ENCODE assay signal across 25 cellular contexts in the genomic region with DNA sequence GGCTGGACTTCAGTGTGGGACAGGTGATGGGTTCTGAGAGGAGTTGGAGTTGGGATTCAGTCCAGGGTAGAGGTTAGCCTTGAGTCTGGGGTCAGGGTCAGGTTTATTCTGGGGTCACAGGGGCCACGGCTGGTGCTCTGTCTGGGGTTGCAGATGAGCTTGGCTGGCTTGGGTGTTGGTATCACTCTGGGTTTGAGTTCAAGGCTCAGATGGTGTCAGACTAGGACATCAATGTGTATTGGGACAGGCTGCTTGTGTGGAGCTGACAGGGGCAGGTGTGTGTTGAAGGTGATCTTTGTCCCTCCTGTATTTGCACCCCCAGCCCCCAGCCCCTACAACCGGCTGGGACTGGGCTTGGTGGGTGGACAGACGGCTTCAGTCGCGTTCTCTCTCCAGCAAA. TPM values are rescaled to one million over a fixed set of nuclear protein-coding genes. Genes with fewer than 3 reads are reported as not detected.
"Had no signal": no experiment of that assay in that cellular context is flagged by ENCODE, and none has a peak within 500 bp of the region (broad histone marks: within the 10 kb centered on the region; RNA-seq: fewer than 3 reads in every experiment).

No MANE protein-coding gene starts in this region.

- H3K4me1 ChIP-seq: colonic mucosa, parathyroid adenoma, right lobe of liver had no signal

- H3K27ac Mint-ChIP-seq: activated CD4-positive, alpha-beta memory T cell treated with anti-CD3 and anti-CD28 coated beads for 36 hours; activated CD4-positive, alpha-beta T cell treated with anti-CD3 and anti-CD28 coated beads for 36 hours; activated naive CD4-positive, alpha-beta T cell treated with anti-CD3 and anti-CD28 coated beads for 36 hours; T-helper 2 cell treated with Interferon-gamma antibody and Interleukin-4, amounts not matched to agents 5 μg/mL and 100 μg/mL, for 36 hours; WTC11 had no signal

- H3K9ac ChIP-seq: parathyroid adenoma had no signal

- H3K4me3 Mint-ChIP-seq: activated CD4-positive, alpha-beta memory T cell treated with anti-CD3 and anti-CD28 coated beads for 36 hours; activated CD4-positive, alpha-beta T cell treated with anti-CD3 and anti-CD28 coated beads for 36 hours; activated naive CD4-positive, alpha-beta T cell treated with anti-CD3 and anti-CD28 coated beads for 36 hours; activated naive CD8-positive, alpha-beta T cell treated with anti-CD3 and anti-CD28 coated beads, Interleukin-2, amount 50 U/mL, for 24 hours; T-helper 2 cell treated with Interferon-gamma antibody and Interleukin-4, amounts not matched to agents 5 μg/mL and 100 μg/mL, for 36 hours; WTC11 had no signal

- H2AFZ ChIP-seq: parathyroid adenoma had no signal

- H3K27ac ChIP-seq: brain microvascular endothelial cell, colonic mucosa, neutrophil, parathyroid adenoma, right lobe of liver had no signal

- H3K9me3 Mint-ChIP-seq: activated CD4-positive, alpha-beta memory T cell treated with anti-CD3 and anti-CD28 coated beads for 36 hours; activated naive CD4-positive, alpha-beta T cell treated with anti-CD3 and anti-CD28 coated beads for 36 hours; activated naive CD8-positive, alpha-beta T cell treated with anti-CD3 and anti-CD28 coated beads, Interleukin-2, amount 50 U/mL, for 24 hours; T-helper 2 cell treated with Interferon-gamma antibody and Interleukin-4, amounts not matched to agents 5 μg/mL and 100 μg/mL, for 36 hours; WTC11 had no signal

- H3K36me3 Mint-ChIP-seq: activated CD4-positive, alpha-beta memory T cell treated with anti-CD3 and anti-CD28 coated beads for 36 hours; WTC11 had no signal

- H3K79me2 ChIP-seq: parathyroid adenoma had no signal

- FAIRE-seq: endometrium, kidney had no signal

- H3K4me3 ChIP-seq: colonic mucosa, gastrocnemius medialis, heart left ventricle, lung, right lobe of liver, smooth muscle cell had no signal

- H3K36me3 ChIP-seq: brain microvascular endothelial cell, colonic mucosa, gastrocnemius medialis, heart left ventricle, neutrophil, right lobe of liver had no signal

- H3K9me3 ChIP-seq: colonic mucosa, gastrocnemius medialis, heart left ventricle, neutrophil, right lobe of liver had no signal

- H3K27me3 ChIP-seq: brain microvascular endothelial cell, colonic mucosa, gastrocnemius medialis, right lobe of liver had no signal

- DNase-seq: activated CD4-positive, alpha-beta memory T cell treated with anti-CD3 and anti-CD28 coated beads for 36 hours; activated CD4-positive, alpha-beta T cell treated with anti-CD3 and anti-CD28 coated beads for 36 hours; activated naive CD4-positive, alpha-beta T cell treated with anti-CD3 and anti-CD28 coated beads for 36 hours; activated naive CD8-positive, alpha-beta T cell treated with anti-CD3 and anti-CD28 coated beads, Interleukin-2, amount 50 U/mL, for 24 hours; activated T-cell treated with anti-CD3 and anti-CD28 coated beads for 4 hours; anterior cingulate cortex; brain microvascular endothelial cell; central memory CD4-positive, alpha-beta T cell; colonic mucosa; gastrocnemius medialis; heart left ventricle; right lobe of liver; stimulated activated CD4-positive, alpha-beta T cell treated with anti-CD3 and anti-CD28 coated beads, Interleukin-4, amount 100 ng/mL, for 1 hour had no signal

RNA-seq across cellular contexts. Expression of gene TMEM270, which starts 26.8 kb away (rescaled TPM):
- total RNA-seq: activated CD4-positive, alpha-beta memory T cell treated with anti-CD3 and anti-CD28 coated beads for 36 hours; activated CD4-positive, alpha-beta T cell treated with anti-CD3 and anti-CD28 coated beads for 36 hours; activated naive CD4-positive, alpha-beta T cell treated with anti-CD3 and anti-CD28 coated beads for 36 hours; colonic mucosa; gastrocnemius medialis; heart left ventricle; left lobe of liver; myocyte; right lobe of liver; smooth muscle cell; urinary bladder had no signal
- polyA plus RNA-seq: esophagus, heart left ventricle, smooth muscle cell had no signal

RNA-seq across cellular contexts. Expression of gene CLDN4, which starts 57.0 kb away (rescaled TPM):
- total RNA-seq: myocyte had no signal
